ENCODE assay signal across 10 cellular contexts in genomic region chr14:92649934-92650545, GRCh38.
DNase-seq lines count a peak whose midpoint lies in the region; ATAC-seq and TF ChIP-seq lines count a peak whose summit lies in the region.
"Had no signal": no experiment of that assay in that cellular context is flagged by ENCODE, and none has a peak within 500 bp of the region (broad histone marks: within the 10 kb centered on the region; RNA-seq: fewer than 3 reads in every experiment).

No MANE protein-coding gene starts in this region.

- ATAC-seq in GM19452 (IDR thresholded peaks at IDR 0.05; ENCODE audit: unreplicated experiment) = no peak

- in situ Hi-C loops in astrocyte of the cerebellum (cut with HindIII; ENCODE audit: low sequenced_read_pairs) = loop anchor here (5.0 kb wide), 1 partner anchor 88 kb away; no protein-coding TSS in a partner anchor

- H3K27ac ChIP-seq in layer of hippocampus (ENCODE audit: low read depth, low read length) (peak overlapping the region; percentile 38), thymus (ENCODE audit: low read depth) (peak overlapping the region; percentile 48)
- H3K27ac ChIP-seq: epithelial cell of prostate had no signal

- peak; percentile 10 for DNase-seq in activated CD4-positive, alpha-beta T cell treated with anti-CD3 and anti-CD28 coated beads for 48 hours
- DNase-seq in activated CD4-positive, alpha-beta T cell treated with anti-CD3 and anti-CD28 coated beads, Interleukin-2, amount 50 U/mL, for 48 hours = no peak
- DNase-seq in astrocyte of the cerebellum (ENCODE audit: low read depth) (peak; percentile 84), T1000 (lab: John Stamatoyannopoulos, UW) (no peak), GM19240 (ENCODE audit: insufficient read length, low spot score) (no peak)
- DNase-seq: RPMI8226 had no signal

- WGBS in thymus = 71% methylated on average over 17 of the region's 17 CpGs

- H3K9me3 ChIP-seq in thymus (ENCODE audit: control insufficient read depth) = no peaks in the 10 kb centered on the region

- H3K4me3 ChIP-seq in astrocyte of the cerebellum (ENCODE audit: low read depth, low read length) (no peak overlapping the region), thymus (ENCODE audit: low read length) (no peak overlapping the region)

- H3K27me3 ChIP-seq in layer of hippocampus (ENCODE audit: control insufficient read depth, insufficient read depth, low read length) = no peaks in the 10 kb centered on the region
- no peaks in the 10 kb centered on the region for H3K27me3 ChIP-seq in thymus (ENCODE audit: control insufficient read depth, insufficient read depth)

- peaks cover 18% of the 10 kb centered on the region for H3K4me1 ChIP-seq in thymus (ENCODE audit: control insufficient read depth, insufficient read depth, low read length)

- no peak for TF ChIP-seq CTCF in astrocyte of the cerebellum (IDR thresholded peaks at IDR 0.05; ENCODE audit: low read depth, low read length, missing control alignments)

- H3K36me3 ChIP-seq in thymus (ENCODE audit: control insufficient read depth, insufficient read depth) = peaks cover 24% of the 10 kb centered on the region

Comparison
In these comparisons a context has a peak if more than half of its experiments do, and no peak if none do; other contexts are left out.
1. DNase-seq: peak in activated CD4-positive, alpha-beta T cell treated with anti-CD3 and anti-CD28 coated beads for 48 hours (single experiment) and astrocyte of the cerebellum (single experiment); none in activated CD4-positive, alpha-beta T cell treated with anti-CD3 and anti-CD28 coated beads, Interleukin-2, amount 50 U/mL, for 48 hours (0 of 2), T1000 (single experiment) and GM19240 (single experiment).